Comparison of ENCODE assay signal across 21 cellular contexts in genomic region chr13:45436332-45436731, GRCh38.
"Had no signal": no experiment of that assay in that cellular context is flagged by ENCODE, and none has a peak within 500 bp of the region (broad histone marks: within the 10 kb centered on the region; RNA-seq: fewer than 3 reads in every experiment).

No MANE protein-coding gene starts in this region.

- H3K27me3 ChIP-seq: SJSA1 had no signal

- ATAC-seq: K562 had no signal

- H3K27ac ChIP-seq: KMS-11, SJSA1, SK-N-MC had no signal

- H3K9me3 ChIP-seq: SJSA1 had no signal

- H3K4me3 ChIP-seq: K562, SJSA1, SK-N-MC had no signal

- DNase-seq: Kasumi-1, MM.1S, NCI-H1092 treated with DMSO at 0.1 percent for 48 hours, NCI-H1436, NCI-H187, NCI-H2029, NCI-H2081 treated with DMSO at 0.1 percent for 48 hours, NCI-H2171, NCI-H226, NCI-H446, NCI-H510A, NCI-H524 treated with DMSO at 0.1 percent for 48 hours, NCI-H69, NCI-H774, Right ventricle myocardium superior, RPMI8226, SIG-M5 had no signal

- H3K36me3 ChIP-seq: SJSA1 had no signal
